In the genomic region with DNA sequence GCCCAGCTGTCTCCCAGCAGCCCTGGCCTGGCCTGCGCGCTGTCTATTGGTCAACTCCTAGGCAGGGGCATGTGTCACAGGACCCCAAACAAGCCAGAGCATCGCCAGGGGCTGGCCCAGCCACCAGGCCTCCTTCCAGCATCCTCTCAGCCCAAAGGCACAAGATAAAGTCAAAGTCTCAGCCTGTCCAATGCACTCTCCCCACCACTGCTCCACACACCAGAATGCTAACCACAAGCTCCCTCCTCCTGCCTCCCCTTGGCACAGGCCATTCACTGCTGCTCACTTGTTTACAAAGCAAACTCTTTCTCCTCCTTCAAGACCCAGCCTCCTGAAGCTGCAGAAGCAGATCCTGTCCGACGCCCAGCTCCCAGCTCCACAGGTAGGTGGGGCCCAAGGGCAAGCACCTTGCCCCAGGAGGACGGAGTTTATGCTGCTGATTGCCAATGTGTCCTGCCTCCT, we compare ENCODE assay signal across 9 cellular contexts.
DNase-seq lines count a peak whose midpoint lies in the region; ATAC-seq and TF ChIP-seq lines count a peak whose summit lies in the region.
"Had no signal": no experiment of that assay in that cellular context is flagged by ENCODE, and none has a peak within 500 bp of the region (broad histone marks: within the 10 kb centered on the region; RNA-seq: fewer than 3 reads in every experiment).

No MANE protein-coding gene starts in this region.

- no TSS peak for BruUV-seq in mammary epithelial cell (replicated peaks; lab: Mats Ljungman, UMichigan)

- no peak overlapping the region for H3K9ac ChIP-seq in mammary epithelial cell (ENCODE audit: insufficient read depth, low read length)

- no peaks in the 10 kb centered on the region for H3K9me3 ChIP-seq in mammary epithelial cell (replicated peaks; ENCODE audit: insufficient read depth, low read length)
- no peaks in the 10 kb centered on the region for H3K9me3 ChIP-seq in right lobe of liver

- no peaks in the 10 kb centered on the region for H3K36me3 ChIP-seq in mammary epithelial cell (ENCODE audit: insufficient read depth, low read length)
- no peaks in the 10 kb centered on the region for H3K36me3 ChIP-seq in right lobe of liver

- in situ Hi-C loops in mammary epithelial cell (cut with MboI; ENCODE audit: low sequenced_read_pairs in 2 of 2), result no loop called here

- H3K4me1 ChIP-seq in mammary epithelial cell (ENCODE audit: insufficient read depth, low read length) (no peaks in the 10 kb centered on the region), right lobe of liver (no peaks in the 10 kb centered on the region)

- no peak overlapping the region for H2AFZ ChIP-seq in mammary epithelial cell (ENCODE audit: low read depth, low read length)

- 34% methylated on average over 6 of the region's 6 CpGs for WGBS in mammary epithelial cell (ENCODE audit: low coverage, missing lambda C conversion rate)
- 41% methylated on average over 3 of the region's 6 CpGs for WGBS in right lobe of liver (ENCODE audit: insufficient coverage, low coverage, low lambda C conversion rate, missing lambda C conversion rate)

- peak in 3 of 4 donors; percentile 18 to 36 (median 22) for ATAC-seq in right lobe of liver
- no peak for ATAC-seq in GM18907 (IDR thresholded peaks at IDR 0.05; ENCODE audit: unreplicated experiment)
- ATAC-seq: activated naive CD8-positive, alpha-beta T cell treated with anti-CD3 and anti-CD28 coated beads, Interleukin-2, amount 50 U/mL, for 24 hours had no signal

- H4K20me1 ChIP-seq in mammary epithelial cell (ENCODE audit: insufficient read depth, low read length), result no peaks in the 10 kb centered on the region

- TF ChIP-seq CTCF in AG09319 (IDR thresholded peaks at IDR 0.05; ENCODE audit: low read depth, low read length) (no peak), mammary epithelial cell (conservative IDR thresholded peaks at IDR 0.05 in 1 of 2, IDR thresholded peaks at IDR 0.05 in 1 of 2; ENCODE audit: extremely low read depth in 1 of 2, insufficient read depth in 1 of 2, low read depth in 1 of 2, low read length in 2 of 2) (peak; percentile 8 to 48), right lobe of liver (IDR thresholded peaks at IDR 0.05) (no peak)

- CTCF ChIA-PET in mammary epithelial cell (lab: Charles Lee; ENCODE audit: low non-redundant PET), result no interaction called here

- H3K79me2 ChIP-seq in mammary epithelial cell (ENCODE audit: insufficient read depth, low read length), result no peaks in the 10 kb centered on the region

- intact Hi-C loops in mammary epithelial cell (cut with micrococcal nuclease) (no loop called here), right lobe of liver (cut with DNase I) (no loop called here)

- no peak for TF ChIP-seq POLR2A in right lobe of liver (IDR thresholded peaks at IDR 0.05)

- dilution Hi-C loops in mammary epithelial cell (cut with HindIII; ENCODE audit: low sequenced_read_pairs), result no loop called here

- DNase-seq in AG09319 (ENCODE audit: extremely low read depth, low read depth) (peak; percentile 44), HT-29 (ENCODE audit: low spot score) (peak; percentile 49), mammary epithelial cell (peak; percentile 9), right lobe of liver (no peak), DMS153 treated with DMSO at 0.1 percent for 48 hours (lab: John Stamatoyannopoulos, UW; ENCODE audit: unreplicated experiment) (no peak), NCI-H82 (lab: John Stamatoyannopoulos, UW) (no peak), NCI-H1436 (lab: John Stamatoyannopoulos, UW) (no peak)
- DNase-seq: activated naive CD8-positive, alpha-beta T cell treated with anti-CD3 and anti-CD28 coated beads, Interleukin-2, amount 50 U/mL, for 24 hours had no signal

- H3K4me3 ChIP-seq in mammary epithelial cell (replicated peaks in 1 of 3; ENCODE audit: insufficient read depth in 1 of 3, low read depth in 2 of 3, low read length in 3 of 3), result no peak overlapping the region
- no peak overlapping the region for H3K4me3 ChIP-seq in right lobe of liver

- no peak overlapping the region for H3K27ac ChIP-seq in mammary epithelial cell (ENCODE audit: insufficient read depth, low read depth, low read length)
- H3K27ac ChIP-seq in right lobe of liver, result no peak overlapping the region

- H3K27me3 ChIP-seq in mammary epithelial cell (ENCODE audit: insufficient read depth, low read length), result peaks cover 5% of the 10 kb centered on the region
- H3K27me3 ChIP-seq in right lobe of liver, result no peaks in the 10 kb centered on the region

- no peak overlapping the region for H3K4me2 ChIP-seq in mammary epithelial cell (ENCODE audit: insufficient read depth, low read depth, low read length)

Comparison
In these comparisons a context has a peak if more than half of its experiments do, and no peak if none do; other contexts are left out.
1. DNase-seq: peak in AG09319 (single experiment), HT-29 (single experiment) and mammary epithelial cell (single experiment); none in right lobe of liver (0 of 3), DMS153 treated with DMSO at 0.1 percent for 48 hours (single experiment), NCI-H82 (single experiment) and NCI-H1436 (single experiment).
2. CTCF ChIP-seq: peak in mammary epithelial cell (2 of 2); none in AG09319 (single experiment) and right lobe of liver (0 of 4).